In the genomic region with DNA sequence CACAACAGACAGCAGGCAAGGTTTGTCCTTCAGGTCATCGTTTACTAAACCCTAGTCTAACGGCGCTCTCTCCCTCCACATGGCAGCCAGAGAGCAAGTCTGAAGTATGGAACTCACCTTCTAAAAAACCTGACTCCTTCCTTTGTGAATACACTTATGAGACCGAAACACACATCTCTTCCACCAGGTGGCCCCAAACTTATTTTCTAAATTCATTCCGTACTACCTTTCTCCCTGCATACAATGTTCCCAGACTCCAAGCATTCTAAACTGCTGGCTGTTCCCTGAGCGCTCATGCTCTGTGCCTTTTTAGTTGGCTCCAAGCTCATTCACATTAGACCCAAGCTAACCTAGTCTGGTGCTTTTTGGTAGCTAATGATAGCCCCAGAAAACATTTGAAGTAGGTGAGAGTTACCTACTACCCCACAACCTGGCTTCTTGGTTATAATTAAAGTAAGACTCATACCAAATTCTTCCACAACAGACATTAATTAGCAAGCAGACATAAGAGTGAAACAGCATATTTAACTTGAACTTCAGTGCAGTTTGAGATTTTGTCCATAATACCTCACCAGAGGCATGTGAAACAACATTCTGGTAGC, we compare ENCODE assay signal across 8 cellular contexts.
DNase-seq lines count a peak whose midpoint lies in the region; ATAC-seq and TF ChIP-seq lines count a peak whose summit lies in the region.

No MANE protein-coding gene starts in this region.

- no peak overlapping the region for H2AK5ac ChIP-seq in trophoblast cell (ENCODE audit: low read length)

- no peak overlapping the region for H4K12ac ChIP-seq in trophoblast cell (ENCODE audit: low read depth, low read length)

- peak overlapping the region; percentile 97 for H2BK12ac ChIP-seq in trophoblast cell (ENCODE audit: low read length)

- H3K27me3 ChIP-seq in MM.1S (replicated peaks; ENCODE audit: insufficient read depth, low read length) (no peaks in the 10 kb centered on the region), trophoblast cell (ENCODE audit: insufficient read depth, low read length) (no peaks in the 10 kb centered on the region)

- H3K79me1 ChIP-seq in trophoblast cell (ENCODE audit: low read length), result peaks cover 8% of the 10 kb centered on the region

- peak; percentile 58 for ATAC-seq in GM19438 (IDR thresholded peaks at IDR 0.05; ENCODE audit: low read depth, unreplicated experiment)

- DNase-seq in Caki2 (ENCODE audit: low read depth) (peak; percentile 75), MM.1S (peak; percentile 58), SHP77 treated with DMSO at 0.1 percent for 48 hours (lab: John Stamatoyannopoulos, UW) (peak; percentile 2), foreskin fibroblast (peak; percentile 37 to 74), trophoblast cell (peak; percentile 46 to 78)
- DNase-seq in stimulated activated CD4-positive, alpha-beta T cell treated with anti-CD3 and anti-CD28 coated beads, Interleukin-4, amount 100 ng/mL, for 24 hours, result no peak
- DNase-seq in activated CD8-positive, alpha-beta memory T cell treated with anti-CD3 and anti-CD28 coated beads, Interleukin-2, amount 50 U/mL, for 4 hours, result no peak

- H3K36me3 ChIP-seq in MM.1S (replicated peaks; ENCODE audit: insufficient read depth, low read length) (no peaks in the 10 kb centered on the region), trophoblast cell (ENCODE audit: control insufficient read depth in 1 of 2, insufficient read depth in 2 of 2, low read length in 2 of 2) (no peaks in the 10 kb centered on the region)

- H4K20me1 ChIP-seq in MM.1S (ENCODE audit: insufficient read depth, low read length), result no peaks in the 10 kb centered on the region

- no peaks in the 10 kb centered on the region for H3F3A ChIP-seq in MM.1S (ENCODE audit: insufficient read depth, low read length)

- H3K9ac ChIP-seq in MM.1S (ENCODE audit: low read length) (no peak overlapping the region), trophoblast cell (ENCODE audit: low read length) (no peak overlapping the region)

- H3K4me3 ChIP-seq in MM.1S (ENCODE audit: low read length) (no peak overlapping the region), foreskin fibroblast (ENCODE audit: low read depth in 1 of 2, low read length in 2 of 2) (no peak overlapping the region), trophoblast cell (ENCODE audit: low read depth, low read length) (no peak overlapping the region)

- H3K4me2 ChIP-seq in MM.1S (ENCODE audit: low read depth, low read length) (no peak overlapping the region), trophoblast cell (ENCODE audit: low read length) (no peak overlapping the region)

- H3K27ac ChIP-seq in MM.1S (ENCODE audit: low read length), result no peak overlapping the region
- H3K27ac ChIP-seq in trophoblast cell (ENCODE audit: low read depth, low read length), result no peak overlapping the region

- H4K8ac ChIP-seq in trophoblast cell (ENCODE audit: low read depth, low read length), result peak overlapping the region; percentile 70

- H3K23ac ChIP-seq in trophoblast cell (ENCODE audit: low read length), result no peak overlapping the region

- H3K4me1 ChIP-seq in MM.1S (ENCODE audit: low read length) (no peaks in the 10 kb centered on the region), trophoblast cell (ENCODE audit: control insufficient read depth in 1 of 2, insufficient read depth in 2 of 2, low read length in 2 of 2) (peaks cover 3 to 5% of the 10 kb centered on the region in 2 experiments)

- no peak overlapping the region for H2AFZ ChIP-seq in MM.1S (ENCODE audit: low read length)
- peak overlapping the region; percentile 68 for H2AFZ ChIP-seq in trophoblast cell (ENCODE audit: insufficient read depth, low read length, poor library complexity)

- H3K9me3 ChIP-seq in MM.1S (replicated peaks; ENCODE audit: insufficient read depth, low read length), result no peaks in the 10 kb centered on the region
- no peaks in the 10 kb centered on the region for H3K9me3 ChIP-seq in trophoblast cell (ENCODE audit: insufficient read depth, low read depth, low read length)

- no peak overlapping the region for H3K14ac ChIP-seq in trophoblast cell (ENCODE audit: low read length)

- H3K18ac ChIP-seq in trophoblast cell (ENCODE audit: low read length), result no peak overlapping the region

- peak overlapping the region; percentile 77 for H2BK5ac ChIP-seq in trophoblast cell (ENCODE audit: low read depth, low read length, poor library complexity)

- no peaks in the 10 kb centered on the region for H3K79me2 ChIP-seq in MM.1S (ENCODE audit: low read length)
- no peaks in the 10 kb centered on the region for H3K79me2 ChIP-seq in trophoblast cell (ENCODE audit: control insufficient read depth, insufficient read depth, low read length, poor library complexity)

- in situ Hi-C loops in Caki2 (cut with HindIII; ENCODE audit: low pct_unique_long_range_greater_than_20kb, low sequenced_read_pairs), result no loop called here

- H3K4ac ChIP-seq in trophoblast cell (ENCODE audit: low read depth, low read length), result no peak overlapping the region

- no CpG with 5 or more reads among the region's 6 CpGs for WGBS in trophoblast cell (ENCODE audit: extremely low coverage, insufficient coverage, insufficient read length)

- peak; percentile 61 for TF ChIP-seq CTCF in MM.1S (IDR thresholded peaks at IDR 0.05; ENCODE audit: low read length)
- TF ChIP-seq CTCF in foreskin fibroblast (IDR thresholded peaks at IDR 0.05; ENCODE audit: low read depth, low read length), result peak; percentile 44

- peak overlapping the region; percentile 90 for H2BK120ac ChIP-seq in trophoblast cell (ENCODE audit: insufficient read depth, low read length, poor library complexity)

- no peak overlapping the region for H4K91ac ChIP-seq in trophoblast cell (ENCODE audit: low read depth, low read length)

- no peaks in the 10 kb centered on the region for H3K9me2 ChIP-seq in MM.1S (replicated peaks; ENCODE audit: insufficient read depth, low read length)

Comparison
In these comparisons a context has a peak if more than half of its experiments do, and no peak if none do; other contexts are left out.
1. DNase-seq: peak in Caki2 (single experiment), MM.1S (single experiment), SHP77 treated with DMSO at 0.1 percent for 48 hours (single experiment), foreskin fibroblast (2 of 2) and trophoblast cell (2 of 2); none in stimulated activated CD4-positive, alpha-beta T cell treated with anti-CD3 and anti-CD28 coated beads, Interleukin-4, amount 100 ng/mL, for 24 hours (single experiment) and activated CD8-positive, alpha-beta memory T cell treated with anti-CD3 and anti-CD28 coated beads, Interleukin-2, amount 50 U/mL, for 4 hours (single experiment).